1 cellular context compared by ENCODE assay signal in the genomic region with DNA sequence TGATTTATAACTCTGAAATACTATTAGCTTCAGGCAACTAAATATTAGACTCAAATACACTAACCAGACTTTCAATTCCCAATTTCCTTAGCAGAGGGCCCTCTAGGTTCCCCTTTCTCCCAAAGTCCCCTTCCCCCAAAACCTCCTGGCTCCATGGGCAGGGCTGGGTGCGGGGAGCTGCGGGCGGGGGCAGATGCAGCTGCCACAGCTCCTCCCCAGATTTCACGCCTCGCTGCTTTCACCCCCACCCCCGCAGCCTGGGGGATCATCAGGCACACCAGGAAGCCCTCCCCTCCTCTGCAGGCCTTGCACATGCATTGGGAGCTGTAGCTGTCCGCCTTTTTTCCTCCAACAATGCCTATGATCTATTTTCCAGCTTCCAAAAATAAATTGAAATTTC.
TF ChIP-seq lines count a peak whose summit lies in the region.

No MANE protein-coding gene starts in this region.

TF ChIP-seq in WTC11, 78 proteins besides CTCF, POLR2A, EP300 and RAD21 (continued from another document):
- TF ChIP-seq, protein P1, sequence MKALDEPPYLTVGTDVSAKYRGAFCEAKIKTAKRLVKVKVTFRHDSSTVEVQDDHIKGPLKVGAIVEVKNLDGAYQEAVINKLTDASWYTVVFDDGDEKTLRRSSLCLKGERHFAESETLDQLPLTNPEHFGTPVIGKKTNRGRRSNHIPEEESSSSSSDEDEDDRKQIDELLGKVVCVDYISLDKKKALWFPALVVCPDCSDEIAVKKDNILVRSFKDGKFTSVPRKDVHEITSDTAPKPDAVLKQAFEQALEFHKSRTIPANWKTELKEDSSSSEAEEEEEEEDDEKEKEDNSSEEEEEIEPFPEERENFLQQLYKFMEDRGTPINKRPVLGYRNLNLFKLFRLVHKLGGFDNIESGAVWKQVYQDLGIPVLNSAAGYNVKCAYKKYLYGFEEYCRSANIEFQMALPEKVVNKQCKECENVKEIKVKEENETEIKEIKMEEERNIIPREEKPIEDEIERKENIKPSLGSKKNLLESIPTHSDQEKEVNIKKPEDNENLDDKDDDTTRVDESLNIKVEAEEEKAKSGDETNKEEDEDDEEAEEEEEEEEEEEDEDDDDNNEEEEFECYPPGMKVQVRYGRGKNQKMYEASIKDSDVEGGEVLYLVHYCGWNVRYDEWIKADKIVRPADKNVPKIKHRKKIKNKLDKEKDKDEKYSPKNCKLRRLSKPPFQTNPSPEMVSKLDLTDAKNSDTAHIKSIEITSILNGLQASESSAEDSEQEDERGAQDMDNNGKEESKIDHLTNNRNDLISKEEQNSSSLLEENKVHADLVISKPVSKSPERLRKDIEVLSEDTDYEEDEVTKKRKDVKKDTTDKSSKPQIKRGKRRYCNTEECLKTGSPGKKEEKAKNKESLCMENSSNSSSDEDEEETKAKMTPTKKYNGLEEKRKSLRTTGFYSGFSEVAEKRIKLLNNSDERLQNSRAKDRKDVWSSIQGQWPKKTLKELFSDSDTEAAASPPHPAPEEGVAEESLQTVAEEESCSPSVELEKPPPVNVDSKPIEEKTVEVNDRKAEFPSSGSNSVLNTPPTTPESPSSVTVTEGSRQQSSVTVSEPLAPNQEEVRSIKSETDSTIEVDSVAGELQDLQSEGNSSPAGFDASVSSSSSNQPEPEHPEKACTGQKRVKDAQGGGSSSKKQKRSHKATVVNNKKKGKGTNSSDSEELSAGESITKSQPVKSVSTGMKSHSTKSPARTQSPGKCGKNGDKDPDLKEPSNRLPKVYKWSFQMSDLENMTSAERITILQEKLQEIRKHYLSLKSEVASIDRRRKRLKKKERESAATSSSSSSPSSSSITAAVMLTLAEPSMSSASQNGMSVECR (CRISPR knock-in tag; IDR thresholded peaks at IDR 0.05; ENCODE audit: borderline replicate concordance) = no peak
- TF ChIP-seq, protein P2, sequence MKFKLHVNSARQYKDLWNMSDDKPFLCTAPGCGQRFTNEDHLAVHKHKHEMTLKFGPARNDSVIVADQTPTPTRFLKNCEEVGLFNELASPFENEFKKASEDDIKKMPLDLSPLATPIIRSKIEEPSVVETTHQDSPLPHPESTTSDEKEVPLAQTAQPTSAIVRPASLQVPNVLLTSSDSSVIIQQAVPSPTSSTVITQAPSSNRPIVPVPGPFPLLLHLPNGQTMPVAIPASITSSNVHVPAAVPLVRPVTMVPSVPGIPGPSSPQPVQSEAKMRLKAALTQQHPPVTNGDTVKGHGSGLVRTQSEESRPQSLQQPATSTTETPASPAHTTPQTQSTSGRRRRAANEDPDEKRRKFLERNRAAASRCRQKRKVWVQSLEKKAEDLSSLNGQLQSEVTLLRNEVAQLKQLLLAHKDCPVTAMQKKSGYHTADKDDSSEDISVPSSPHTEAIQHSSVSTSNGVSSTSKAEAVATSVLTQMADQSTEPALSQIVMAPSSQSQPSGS (CRISPR knock-in tag; IDR thresholded peaks at IDR 0.05; ENCODE audit: borderline replicate concordance, low read depth) = no peak
- no peak for TF ChIP-seq CREB1 (CRISPR knock-in tag; IDR thresholded peaks at IDR 0.05)
